In the genomic region with DNA sequence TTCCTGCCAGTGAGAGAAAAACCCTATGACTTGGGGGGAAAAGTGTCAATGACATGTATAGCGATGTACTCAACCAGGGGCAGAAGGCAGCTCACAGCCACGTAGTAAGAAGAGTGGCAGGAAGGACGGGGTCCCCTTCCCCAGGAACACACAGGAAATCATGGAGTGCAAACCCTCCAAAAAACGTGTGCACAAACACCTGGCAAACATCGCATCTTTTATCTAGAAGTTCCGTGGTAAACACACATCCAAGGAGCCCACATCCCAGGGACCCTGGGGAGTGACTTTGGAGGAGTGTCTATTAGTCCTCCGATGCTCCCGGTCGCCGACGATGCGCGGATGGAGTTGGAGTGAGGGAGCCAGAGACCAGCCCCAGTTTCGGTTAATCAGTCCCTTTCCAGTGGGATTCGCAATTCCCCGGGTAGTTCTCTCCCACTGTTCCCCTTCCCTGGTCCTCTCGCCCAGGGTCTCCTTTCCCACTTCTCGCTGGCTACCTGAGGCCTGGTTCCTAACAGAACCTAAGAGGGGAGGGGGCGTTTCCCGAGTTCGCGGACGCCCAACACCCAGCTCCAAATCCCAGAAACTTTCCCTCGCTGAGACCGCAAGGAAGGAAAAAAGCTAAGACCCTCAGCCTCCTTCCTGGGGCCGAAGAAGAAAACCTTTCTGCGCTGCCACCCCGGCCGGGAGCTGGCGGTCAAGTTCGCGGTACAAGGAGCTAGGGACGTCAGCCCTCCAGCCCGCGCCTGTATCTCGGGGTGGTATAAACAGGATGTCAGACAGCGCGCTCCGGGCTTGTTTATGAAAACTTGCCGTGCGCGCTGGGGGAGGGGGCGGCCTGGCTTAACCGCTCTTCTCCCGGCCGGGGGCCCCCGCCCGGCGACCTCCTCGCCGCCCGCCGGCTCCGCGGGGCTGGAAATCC, we compare ENCODE assay signal across 8 cellular contexts. TPM values are rescaled to one million over a fixed set of nuclear protein-coding genes. Genes with fewer than 3 reads are reported as not detected.
A peak's percentile ranks its signal among the peaks of the same experiment; 100 is the strongest.
DNase-seq lines count a peak whose midpoint lies in the region; ATAC-seq lines count a peak whose summit lies in the region.

No MANE protein-coding gene starts in this region.

- H3K27me3 ChIP-seq in duodenal mucosa (ENCODE audit: control insufficient read depth in 1 of 2, insufficient read depth in 2 of 2, low read length in 2 of 2), result no peaks in the 10 kb centered on the region

- peak; percentile 57 for ATAC-seq in GM18498 (IDR thresholded peaks at IDR 0.05; ENCODE audit: unreplicated experiment)
- ATAC-seq in HG02571 (IDR thresholded peaks at IDR 0.05; ENCODE audit: unreplicated experiment), result peak; percentile 47

- peak overlapping the region; percentile 92 to 97 for H3K4me3 ChIP-seq in duodenal mucosa (ENCODE audit: low read depth in 1 of 2, low read length in 2 of 2)

- H3K9me3 ChIP-seq in duodenal mucosa (ENCODE audit: control insufficient read depth in 1 of 2, low read length in 2 of 2), result no peaks in the 10 kb centered on the region

- H3K36me3 ChIP-seq in duodenal mucosa (ENCODE audit: control insufficient read depth in 1 of 2, insufficient read depth in 2 of 2, low read length in 2 of 2), result no peaks in the 10 kb centered on the region

- H3K4me1 ChIP-seq in duodenal mucosa (ENCODE audit: control insufficient read depth in 1 of 2, insufficient read depth in 2 of 2, low read length in 2 of 2), result peaks cover 34 to 38% of the 10 kb centered on the region in 2 donors

- DNase-seq in NCI-H146 treated with DMSO at 0.1 percent for 48 hours (lab: John Stamatoyannopoulos, UW; ENCODE audit: unreplicated experiment), result peak; percentile 38
- peak; percentile 61 to 71 for DNase-seq in activated CD4-positive, alpha-beta T cell treated with anti-CD3 and anti-CD28 coated beads, Interleukin-2, amount 50 U/mL, for 48 hours
- peak; percentile 73 to 86 for DNase-seq in lung microvascular endothelial cell (ENCODE audit: low read depth in 2 of 2)
- DNase-seq in stimulated activated CD8-positive, alpha-beta memory T cell treated with anti-CD3 and anti-CD28 coated beads, Interleukin-12 subunit alpha, Interleukin-12 subunit beta, amount 100 ng/mL, for 24 hours (ENCODE audit: extremely low read depth), result peak; percentile 30
- DNase-seq in NCI-H1048 (lab: John Stamatoyannopoulos, UW), result no peak

- H3K9ac ChIP-seq in duodenal mucosa (ENCODE audit: low read depth in 1 of 2, low read length in 2 of 2), result peak overlapping the region; percentile 93 to 97

- H3K27ac ChIP-seq in duodenal mucosa (ENCODE audit: low read depth, low read length), result peak overlapping the region; percentile 93

RNA-seq across cellular contexts. Expression of a gene that starts 0.9 kb away (rescaled TPM):
- 124 and 125 TPM in 2 replicates for total RNA-seq in lung microvascular endothelial cell
